9 cellular contexts compared by ENCODE assay signal in genomic region chr13:114068723-114069322, GRCh38.
DNase-seq lines count a peak whose midpoint lies in the region; ATAC-seq and TF ChIP-seq lines count a peak whose summit lies in the region.
"Had no signal": no experiment of that assay in that cellular context is flagged by ENCODE, and none has a peak within 500 bp of the region (broad histone marks: within the 10 kb centered on the region; RNA-seq: fewer than 3 reads in every experiment).

No MANE protein-coding gene starts in this region.

- TF ChIP-seq POLR2A in GM18505 (IDR thresholded peaks at IDR 0.05; ENCODE audit: borderline replicate concordance, extremely low read depth, insufficient read depth, insufficient read length) = no peak

- no peak for TF ChIP-seq CTCF in coronary artery (IDR thresholded peaks at IDR 0.05)

- H3K4me1 Mint-ChIP-seq in IgD-negative memory B cell = peaks cover 38 to 50% (median 38%) of the 10 kb centered on the region in 3 donors

- DNase-seq in AG08396 (ENCODE audit: low spot score) (peak; percentile 50), coronary artery (ENCODE audit: low spot score) (no peak), myocyte (ENCODE audit: low read depth) (peak; percentile 38), H4 (ENCODE audit: low spot score) (no peak)
- DNase-seq: NCI-H2081 had no signal

- H3K27ac ChIP-seq in coronary artery = peak overlapping the region; percentile 93 to 98

- ATAC-seq in HG03439 (IDR thresholded peaks at IDR 0.05; ENCODE audit: unreplicated experiment) = no peak
- ATAC-seq in GM21825 (IDR thresholded peaks at IDR 0.05; ENCODE audit: unreplicated experiment) = no peak
- no peak for ATAC-seq in GM18505 (IDR thresholded peaks at IDR 0.05; ENCODE audit: unreplicated experiment)

- H3K4me3 Mint-ChIP-seq in IgD-negative memory B cell = peak overlapping the region; percentile 68 to 99 (median 92)

- peaks cover 10% of the 10 kb centered on the region for H3K36me3 Mint-ChIP-seq in IgD-negative memory B cell

- no peak overlapping the region for H3K4me3 ChIP-seq in coronary artery

- H3K27me3 Mint-ChIP-seq in IgD-negative memory B cell = no peaks in the 10 kb centered on the region

- H3K27ac Mint-ChIP-seq in IgD-negative memory B cell = peak overlapping the region; percentile 92 to 99 (median 96)

- peaks cover 0 to 3% (median 2%) of the 10 kb centered on the region in 3 donors for H3K9me3 Mint-ChIP-seq in IgD-negative memory B cell

Comparison
In these comparisons a context has a peak if more than half of its experiments do, and no peak if none do; other contexts are left out.
1. DNase-seq: peak in AG08396 (single experiment) and myocyte (single experiment); none in coronary artery (single experiment) and H4 (single experiment).